In the genomic region with DNA sequence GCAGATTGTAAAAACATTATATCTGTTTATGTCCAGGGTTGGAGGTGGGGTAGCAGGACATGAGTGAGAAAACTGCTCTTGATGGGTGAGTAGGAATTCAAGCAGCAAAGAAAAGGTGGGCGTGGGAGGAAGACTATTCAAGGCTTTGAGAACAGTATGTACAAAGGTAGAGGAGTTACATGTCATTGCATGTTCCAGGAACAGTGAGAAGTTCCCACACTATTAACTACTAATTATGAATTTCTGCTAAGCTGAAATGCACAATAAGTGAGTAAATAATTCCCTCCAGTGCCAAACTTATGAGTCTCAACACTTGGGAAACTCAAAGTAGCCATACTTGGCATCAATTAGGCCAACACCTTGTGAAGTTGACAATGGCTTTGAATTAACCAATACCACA, we compare ENCODE assay signal across 20 cellular contexts.
DNase-seq lines count a peak whose midpoint lies in the region; ATAC-seq, FAIRE-seq and TF ChIP-seq lines count a peak whose summit lies in the region.
"Had no signal": no experiment of that assay in that cellular context is flagged by ENCODE, and none has a peak within 500 bp of the region (broad histone marks: within the 10 kb centered on the region; RNA-seq: fewer than 3 reads in every experiment).

No MANE protein-coding gene starts in this region.

- peaks cover 44% of the 10 kb centered on the region for H3K4me1 Mint-ChIP-seq in activated naive CD8-positive, alpha-beta T cell treated with anti-CD3 and anti-CD28 coated beads, Interleukin-2, amount 10 ng/mL, durations not matched to agents 7 days and 5 days
- H3K4me1 Mint-ChIP-seq in activated naive CD8-positive, alpha-beta T cell treated with anti-CD3 and anti-CD28 coated beads for 36 hours: peaks cover 26% of the 10 kb centered on the region

- H3K27ac Mint-ChIP-seq in activated naive CD8-positive, alpha-beta T cell treated with anti-CD3 and anti-CD28 coated beads, Interleukin-2, amount 10 ng/mL, durations not matched to agents 7 days and 5 days: peak overlapping the region; percentile 71
- no peak overlapping the region for H3K27ac Mint-ChIP-seq in activated naive CD8-positive, alpha-beta T cell treated with anti-CD3 and anti-CD28 coated beads for 36 hours
- H3K27ac Mint-ChIP-seq: natural killer cell had no signal

- peak overlapping the region; percentile 24 for H3K4me3 ChIP-seq in Loucy (ENCODE audit: low read length, poor library complexity, severe bottlenecking)
- no peak overlapping the region for H3K4me3 ChIP-seq in bronchial epithelial cell (ENCODE audit: low read depth, low read length)
- no peak overlapping the region for H3K4me3 ChIP-seq in lower leg skin (ENCODE audit: low read depth, poor library complexity, severe bottlenecking)
- H3K4me3 ChIP-seq: coronary artery, gastrocnemius medialis had no signal

- no peak for DNase-seq in activated naive CD8-positive, alpha-beta T cell treated with anti-CD3 and anti-CD28 coated beads, Interleukin-2, amount 10 ng/mL, durations not matched to agents 7 days and 5 days
- DNase-seq in activated naive CD8-positive, alpha-beta T cell treated with anti-CD3 and anti-CD28 coated beads for 36 hours: no peak
- DNase-seq in bronchial epithelial cell (ENCODE audit: low read depth): peak; percentile 100
- DNase-seq in lower leg skin (ENCODE audit: low spot score in 2 of 2): no peak
- no peak for DNase-seq in pons (ENCODE audit: low spot score)
- no peak for DNase-seq in foreskin melanocyte
- DNase-seq: activated gamma-delta T cell; Calu3; gastrocnemius medialis; Karpas-422; kidney glomerular epithelial cell; natural killer cell; NCI-H1105 treated with DMSO at 0.1 percent for 48 hours; NCI-H2171 treated with DMSO at 0.1 percent for 48 hours; NCI-H82; stimulated activated CD4-positive, alpha-beta T cell treated with anti-CD3 and anti-CD28 coated beads, Interleukin-2, amount 100 ng/mL, for 48 hours had no signal

- H3K4me1 ChIP-seq in Loucy (ENCODE audit: insufficient read depth, low read length, poor library complexity, severe bottlenecking): peaks cover 58% of the 10 kb centered on the region
- H3K4me1 ChIP-seq: gastrocnemius medialis had no signal

- 39 to 73% methylated on average over 1 of the region's 1 CpG for WGBS in lower leg skin, 2 donors

- ATAC-seq in activated naive CD8-positive, alpha-beta T cell treated with anti-CD3 and anti-CD28 coated beads, Interleukin-2, amount 10 ng/mL, durations not matched to agents 7 days and 5 days (ENCODE audit: low read depth): no peak
- ATAC-seq: gastrocnemius medialis, Panc1, SK-N-SH treated with all-trans-retinoic acid at 6 μM for 48 hours had no signal

- H3K9ac ChIP-seq in Loucy (ENCODE audit: low read depth, low read length, poor library complexity, severe bottlenecking): peak overlapping the region; percentile 43

- H2AFZ ChIP-seq in Loucy (ENCODE audit: low read length): no peak overlapping the region

- no peaks in the 10 kb centered on the region for H3K9me3 ChIP-seq in Loucy (ENCODE audit: insufficient read depth, low read depth, low read length)
- H3K9me3 ChIP-seq: gastrocnemius medialis had no signal

- H3K27me3 ChIP-seq in Loucy (ENCODE audit: insufficient read depth, low read length, poor library complexity, severe bottlenecking) (no peaks in the 10 kb centered on the region), bronchial epithelial cell (ENCODE audit: control insufficient read depth, insufficient read depth, low read length) (no peaks in the 10 kb centered on the region)
- H3K27me3 ChIP-seq: gastrocnemius medialis had no signal

- peaks cover 57% of the 10 kb centered on the region for H3K79me2 ChIP-seq in Loucy (ENCODE audit: insufficient read depth, low read length)

- TF ChIP-seq CTCF in Loucy (conservative IDR thresholded peaks at IDR 0.05; ENCODE audit: low read length): no peak
- TF ChIP-seq CTCF in bronchial epithelial cell (IDR thresholded peaks at IDR 0.05; ENCODE audit: insufficient read depth, low read length, severe bottlenecking): no peak
- TF ChIP-seq CTCF in lower leg skin (IDR thresholded peaks at IDR 0.05): no peak

- no peaks in the 10 kb centered on the region for H3K36me3 Mint-ChIP-seq in activated naive CD8-positive, alpha-beta T cell treated with anti-CD3 and anti-CD28 coated beads, Interleukin-2, amount 10 ng/mL, durations not matched to agents 7 days and 5 days
- H3K36me3 Mint-ChIP-seq in activated naive CD8-positive, alpha-beta T cell treated with anti-CD3 and anti-CD28 coated beads for 36 hours: no peaks in the 10 kb centered on the region
- H3K36me3 Mint-ChIP-seq: natural killer cell had no signal

- H3K4me3 Mint-ChIP-seq in activated naive CD8-positive, alpha-beta T cell treated with anti-CD3 and anti-CD28 coated beads, Interleukin-2, amount 10 ng/mL, durations not matched to agents 7 days and 5 days: peak overlapping the region; percentile 59
- no peak overlapping the region for H3K4me3 Mint-ChIP-seq in activated naive CD8-positive, alpha-beta T cell treated with anti-CD3 and anti-CD28 coated beads for 36 hours
- H3K4me3 Mint-ChIP-seq: natural killer cell had no signal

- peak overlapping the region; percentile 53 for H3K4me2 ChIP-seq in Loucy (ENCODE audit: low read depth, low read length, poor library complexity, severe bottlenecking)

- H3K36me3 ChIP-seq in Loucy (ENCODE audit: insufficient read depth, low read length) (no peaks in the 10 kb centered on the region), bronchial epithelial cell (ENCODE audit: control insufficient read depth, insufficient read depth, low read length) (no peaks in the 10 kb centered on the region)
- H3K36me3 ChIP-seq: gastrocnemius medialis had no signal

- H3K9me3 Mint-ChIP-seq in activated naive CD8-positive, alpha-beta T cell treated with anti-CD3 and anti-CD28 coated beads, Interleukin-2, amount 10 ng/mL, durations not matched to agents 7 days and 5 days: no peaks in the 10 kb centered on the region
- no peaks in the 10 kb centered on the region for H3K9me3 Mint-ChIP-seq in activated naive CD8-positive, alpha-beta T cell treated with anti-CD3 and anti-CD28 coated beads for 36 hours
- H3K9me3 Mint-ChIP-seq: natural killer cell had no signal

- H3F3A ChIP-seq in Loucy (ENCODE audit: low read depth): no peaks in the 10 kb centered on the region

- no peaks in the 10 kb centered on the region for H4K20me1 ChIP-seq in Loucy (ENCODE audit: insufficient read depth, low read length, poor library complexity, severe bottlenecking)

- no peaks in the 10 kb centered on the region for H3K9me2 ChIP-seq in Loucy (replicated peaks; ENCODE audit: low read depth, low read length)

- FAIRE-seq in bronchial epithelial cell (lab: Jason Lieb, UNC): peak; percentile 93

- TF ChIP-seq POLR2A in lower leg skin (IDR thresholded peaks at IDR 0.05): no peak

- POLR2A ChIA-PET in activated naive CD8-positive, alpha-beta T cell treated with anti-CD3 and anti-CD28 coated beads, Interleukin-2, amount 10 ng/mL, durations not matched to agents 7 days and 5 days (lab: Charles Lee): interaction anchor here (1.5 kb wide), 1 partner anchor 9 kb away, joined by 4 read pairs; no protein-coding TSS in a partner anchor

- intact Hi-C loops in lower leg skin (cut with DNase I; ENCODE audit: low total_unique reads): no loop called here

- H3K27me3 Mint-ChIP-seq in activated naive CD8-positive, alpha-beta T cell treated with anti-CD3 and anti-CD28 coated beads, Interleukin-2, amount 10 ng/mL, durations not matched to agents 7 days and 5 days: no peaks in the 10 kb centered on the region
- no peaks in the 10 kb centered on the region for H3K27me3 Mint-ChIP-seq in activated naive CD8-positive, alpha-beta T cell treated with anti-CD3 and anti-CD28 coated beads for 36 hours
